21 cellular contexts compared by ENCODE assay signal in genomic region chr1:92169161-92169560, GRCh38. TPM values are rescaled to one million over a fixed set of nuclear protein-coding genes. Genes with fewer than 3 reads are reported as not detected.
"Had no signal": no experiment of that assay in that cellular context is flagged by ENCODE, and none has a peak within 500 bp of the region (broad histone marks: within the 10 kb centered on the region; RNA-seq: fewer than 3 reads in every experiment).

No MANE protein-coding gene starts in this region.

- H3K9me3 ChIP-seq: lower lobe of right lung, testis, vagina had no signal

- H3K4me3 ChIP-seq: lower lobe of right lung, testis, vagina had no signal

- DNase-seq: activated CD4-positive, alpha-beta memory T cell treated with anti-CD3 and anti-CD28 coated beads, Interleukin-2, amount 10 ng/mL, durations not matched to agents 7 days and 5 days; activated CD4-positive, alpha-beta T cell treated with anti-CD3 and anti-CD28 coated beads, Interleukin-2, amount 10 ng/mL, durations not matched to agents 24 days and 14 days; activated effector memory CD4-positive, alpha-beta T cell treated with Interleukin-2 at 50 U/mL for 16 hours; activated naive CD4-positive, alpha-beta T cell treated with anti-CD3 and anti-CD28 coated beads for 36 hours; activated naive CD8-positive, alpha-beta T cell treated with anti-CD3 and anti-CD28 coated beads, Interleukin-2, amount 10 ng/mL, durations not matched to agents 7 days and 5 days; activated T-cell treated with anti-CD3 and anti-CD28 coated beads, Interleukin-2, amount 50 U/mL, for 72 hours; amniotic stem cell; effector CD4-positive, alpha-beta T cell; erythroblast; foreskin fibroblast; kidney; lower lobe of right lung; naive B cell; stimulated activated CD4-positive, alpha-beta T cell treated with anti-CD3 and anti-CD28 coated beads, Interleukin-2, amount 100 ng/mL, for 48 hours; stimulated activated CD8-positive, alpha-beta memory T cell treated with anti-CD3 and anti-CD28 coated beads, Interleukin-4, amount 100 ng/mL, for 48 hours; stimulated activated naive B cell treated with anti-CD40 and anti-IgM and Interleukin-4, amounts not matched to agents 10 μg/mL and 1 μg/mL and 100 μg/mL, for 72 hours; T1000; testis had no signal

- ATAC-seq: activated CD4-positive, CD25-positive, alpha-beta regulatory T cell treated with anti-CD3 and anti-CD28 coated beads, Interleukin-2, amount 50 U/mL, for 24 hours; activated T-cell treated with anti-CD3 and anti-CD28 coated beads, Interleukin-2, amount 50 U/mL, for 72 hours; lower lobe of right lung; stimulated activated naive B cell treated with anti-CD40 and anti-IgM and Interleukin-4, amounts not matched to agents 10 μg/mL and 1 μg/mL and 100 μg/mL, for 72 hours had no signal

- H3K27ac ChIP-seq: lower lobe of right lung, testis, vagina had no signal

- H3K27me3 ChIP-seq: testis, vagina had no signal

- H3K4me1 ChIP-seq: lower lobe of right lung, testis, vagina had no signal

RNA-seq across cellular contexts. Expression of gene C1orf146, which starts 48.6 kb away (rescaled TPM):
- polyA plus RNA-seq: fibroblast of lung had no signal
